Comparison of ENCODE assay signal across 6 cellular contexts in the genomic region with DNA sequence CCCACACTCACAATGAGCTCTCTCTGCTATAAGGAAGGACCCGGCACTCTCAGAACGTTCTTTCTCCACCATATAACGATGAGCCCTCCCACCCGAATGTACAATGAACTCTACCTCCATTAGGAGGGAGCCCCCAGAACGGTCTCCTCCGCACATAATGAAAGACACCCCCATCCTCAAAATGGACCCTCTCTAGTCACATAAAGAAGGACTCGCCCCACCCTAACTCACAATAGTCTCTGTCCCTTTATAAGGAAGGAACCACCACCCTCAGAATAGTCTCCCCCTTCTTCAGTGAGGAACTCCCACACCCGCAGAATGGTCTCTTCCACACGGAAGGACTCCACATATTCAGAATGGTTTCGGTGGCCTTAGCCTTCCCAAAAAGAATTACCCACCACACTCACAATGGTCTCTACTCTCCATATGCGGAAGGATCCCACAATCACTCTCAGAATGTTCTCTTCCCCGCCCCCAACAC. TPM values are rescaled to one million over a fixed set of nuclear protein-coding genes. Genes with fewer than 3 reads are reported as not detected.
DNase-seq lines count a peak whose midpoint lies in the region; TF ChIP-seq lines count a peak whose summit lies in the region.

No MANE protein-coding gene starts in this region.

- H3K4me3 ChIP-seq in ovary, result peak overlapping the region; percentile 54

- peak overlapping the region; percentile 89 for H3K4me3 Mint-ChIP-seq in chondrocyte (ENCODE audit: unreplicated experiment)

- intact Hi-C loops in ovary (cut with DNase I), result loop anchor here in 1 of 4 donors (5.0 kb wide), 1 partner anchor 256 kb away; no protein-coding TSS in a partner anchor

- TF ChIP-seq POLR2A in ovary (IDR thresholded peaks at IDR 0.05), result no peak

- no peak for TF ChIP-seq CTCF in chondrocyte (IDR thresholded peaks at IDR 0.05)
- no peak for TF ChIP-seq CTCF in ovary (IDR thresholded peaks at IDR 0.05)

- H3K27me3 Mint-ChIP-seq in chondrocyte (ENCODE audit: low read depth), result no peaks in the 10 kb centered on the region

- H3K36me3 Mint-ChIP-seq in chondrocyte (ENCODE audit: low read depth), result peaks cover 6% of the 10 kb centered on the region

- H3K27ac ChIP-seq in ovary, result no peak overlapping the region

- H3K4me1 Mint-ChIP-seq in chondrocyte (ENCODE audit: low read depth), result peaks cover 13% of the 10 kb centered on the region

- WGBS in ovary, 3 donors, result 24 to 26% (median 25%) methylated on average over 12 of the region's 12 CpGs

- H3K27me3 ChIP-seq in ovary, result no peaks in the 10 kb centered on the region

- TF ChIP-seq EP300 in ovary (IDR thresholded peaks at IDR 0.05), result no peak

- H3K9me3 Mint-ChIP-seq in chondrocyte (ENCODE audit: low read depth), result no peaks in the 10 kb centered on the region

- DNase-seq in SIG-M5 treated with dmso at 0.1 percent for 504 hours (lab: John Stamatoyannopoulos, UW; ENCODE audit: unreplicated experiment) (peak; percentile 25), SIG-M5 (lab: John Stamatoyannopoulos, UW) (no peak), chondrocyte (ENCODE audit: low spot score) (no peak), ovary (no peak), GM19238 (ENCODE audit: insufficient read length, low spot score) (no peak), DMS114 treated with DMSO at 0.1 percent for 48 hours (lab: John Stamatoyannopoulos, UW; ENCODE audit: unreplicated experiment) (no peak)

- no peaks in the 10 kb centered on the region for H3K9me3 ChIP-seq in ovary

- H3K4me1 ChIP-seq in ovary (ENCODE audit: insufficient read depth), result peaks cover 2% of the 10 kb centered on the region

- H3K27ac Mint-ChIP-seq in chondrocyte (ENCODE audit: unreplicated experiment), result peak overlapping the region; percentile 81

- no peaks in the 10 kb centered on the region for H3K36me3 ChIP-seq in ovary

RNA-seq across cellular contexts. Expression of gene SLC35A2, which starts 0.5 kb away (rescaled TPM):
- total RNA-seq in chondrocyte (32.3 to 39.2 TPM (median 38.9 TPM) in 3 replicates), ovary (10 to 100 TPM in 4 of 7 donors, 1 to 10 TPM in 3; 8.2 to 18.8 (median 12.5) TPM)
- polyA plus RNA-seq in ovary, result 10 to 100 TPM; 10.3 to 14.3 TPM

RNA-seq across cellular contexts. Expression of gene PIM2, which starts 7.9 kb away (rescaled TPM):
- total RNA-seq in chondrocyte (4.3 to 5.1 TPM (median 4.6 TPM) in 3 replicates), ovary (10 to 100 TPM in 1 of 7 donors, 1 to 10 TPM in 6; 6.3 to 13.0 (median 8.8) TPM)
- polyA plus RNA-seq in ovary, result 10 to 100 TPM in 1 of 2 donors, 1 to 10 TPM in 1; 8.9 to 22.9 TPM

RNA-seq across cellular contexts. Expression of gene PQBP1, which starts 13.2 kb away (rescaled TPM):
- 58.4 to 61.7 TPM (median 61.7 TPM) in 3 replicates for total RNA-seq in chondrocyte
- total RNA-seq in ovary, result 100 to 1,000 TPM in 5 of 7 donors, 10 to 100 TPM in 2; 85.8 to 149 (median 105) TPM
- polyA plus RNA-seq in ovary, result 100 to 1,000 TPM in 1 of 2 donors, 10 to 100 TPM in 1; 71.2 to 145 TPM

RNA-seq across cellular contexts. Expression of gene TIMM17B, which starts 13.4 kb away (rescaled TPM):
- 37.7 to 41.6 TPM (median 38.0 TPM) in 3 replicates for total RNA-seq in chondrocyte
- 10 to 100 TPM; 28.1 to 43.9 (median 32.8) TPM for total RNA-seq in ovary
- 10 to 100 TPM in 1 of 2 donors, 1 to 10 TPM in 1; 7.2 to 37.2 TPM for polyA plus RNA-seq in ovary

RNA-seq across cellular contexts. Expression of gene OTUD5, which starts 46.4 kb away (rescaled TPM):
- total RNA-seq in chondrocyte, result 47.4 to 49.0 TPM (median 47.5 TPM) in 3 replicates
- 10 to 100 TPM; 25.8 to 57.8 (median 53.8) TPM for total RNA-seq in ovary
- 10 to 100 TPM; 41.9 to 72.7 TPM for polyA plus RNA-seq in ovary
